8 cellular contexts compared by ENCODE assay signal in the genomic region with DNA sequence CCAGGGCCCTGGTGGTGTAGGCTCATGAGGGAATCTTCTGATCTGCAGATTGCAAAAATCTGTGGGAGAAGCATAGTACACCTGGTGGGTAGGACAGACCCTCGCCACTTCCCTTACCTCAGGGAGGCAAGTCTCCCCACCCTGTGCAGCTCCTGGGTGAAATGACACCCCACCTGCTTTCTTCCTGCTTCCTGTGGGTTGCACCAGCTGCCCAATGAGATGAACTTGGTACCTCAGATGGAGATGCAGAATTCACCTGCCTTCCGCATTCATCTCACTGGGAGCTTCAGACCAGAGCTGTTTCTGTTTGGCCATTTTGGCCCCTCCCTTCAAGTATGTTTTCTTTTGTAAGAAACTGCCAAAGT. TPM values are rescaled to one million over a fixed set of nuclear protein-coding genes. Genes with fewer than 3 reads are reported as not detected.
DNase-seq lines count a peak whose midpoint lies in the region; TF ChIP-seq lines count a peak whose summit lies in the region.

No MANE protein-coding gene starts in this region.

- H3K36me3 Mint-ChIP-seq in Calu3 (ENCODE audit: insufficient read depth, unreplicated experiment), result no peaks in the 10 kb centered on the region

- peak overlapping the region; percentile 50; the same call in 1 of the 2 replicates for H3K9ac ChIP-seq in OCI-LY1 (ENCODE audit: low read length)

- DNase-seq in stimulated activated CD4-positive, alpha-beta T cell treated with anti-CD3 and anti-CD28 coated beads, Interleukin-4, amount 100 ng/mL, for 24 hours, result peak; percentile 35
- no peak for DNase-seq in stimulated activated CD4-positive, alpha-beta T cell treated with anti-CD3 and anti-CD28 coated beads, Interleukin-4, amount 100 ng/mL, for 4 hours
- peak; percentile 29 to 38 (median 31) for DNase-seq in effector memory CD4-positive, alpha-beta T cell
- DNase-seq in NOMO-1 treated with DMSO at 0.1 percent for 48 hours (lab: John Stamatoyannopoulos, UW; ENCODE audit: unreplicated experiment), result no peak
- no peak for DNase-seq in NCI-H1417 (lab: John Stamatoyannopoulos, UW)
- no peak for DNase-seq in RPMI8226
- DNase-seq in Calu3, result no peak

- H3K4me3 ChIP-seq in OCI-LY1 (ENCODE audit: low read depth, low read length, poor library complexity, severe bottlenecking), result peak overlapping the region; percentile 41
- peak overlapping the region; percentile 33 for H3K4me3 ChIP-seq in effector memory CD4-positive, alpha-beta T cell (ENCODE audit: insufficient read depth, low read depth, low read length, poor library complexity, severe bottlenecking)

- peaks cover 4% of the 10 kb centered on the region for H3K9me3 Mint-ChIP-seq in Calu3 (ENCODE audit: low read depth, unreplicated experiment)

- no TSS peak for BruUV-seq in Calu3 (replicated peaks; lab: Mats Ljungman, UMichigan)

- H2AFZ ChIP-seq in OCI-LY1 (ENCODE audit: low read length), result no peak overlapping the region

- H3K27ac ChIP-seq in OCI-LY1 (ENCODE audit: low read depth, low read length, poor library complexity, severe bottlenecking), result peak overlapping the region; percentile 73
- peak overlapping the region; percentile 80 for H3K27ac ChIP-seq in effector memory CD4-positive, alpha-beta T cell (ENCODE audit: insufficient read depth, low read length, poor library complexity, severe bottlenecking)

- no peaks in the 10 kb centered on the region for H3K27me3 ChIP-seq in OCI-LY1 (ENCODE audit: insufficient read depth, low read length)
- H3K27me3 ChIP-seq in effector memory CD4-positive, alpha-beta T cell (replicated peaks; ENCODE audit: control insufficient read depth, insufficient read depth, low read length, poor library complexity, severe bottlenecking), result no peaks in the 10 kb centered on the region

- H3K79me2 ChIP-seq in OCI-LY1 (ENCODE audit: insufficient read depth, low read length), result peaks cover 40% of the 10 kb centered on the region

- no peaks in the 10 kb centered on the region for H3K9me2 ChIP-seq in OCI-LY1 (ENCODE audit: low read depth, low read length)

- H3K4me1 Mint-ChIP-seq in Calu3 (ENCODE audit: low read depth, unreplicated experiment), result peaks cover 8% of the 10 kb centered on the region

- no peaks in the 10 kb centered on the region for H3K27me3 Mint-ChIP-seq in Calu3 (ENCODE audit: unreplicated experiment)

- H3K4me3 Mint-ChIP-seq in Calu3 (ENCODE audit: low read depth, unreplicated experiment), result no peak overlapping the region

- no peak overlapping the region for H3K27ac Mint-ChIP-seq in Calu3 (ENCODE audit: unreplicated experiment)

- peaks cover 35% of the 10 kb centered on the region for H3K36me3 ChIP-seq in OCI-LY1 (ENCODE audit: insufficient read depth, low read length)
- H3K36me3 ChIP-seq in effector memory CD4-positive, alpha-beta T cell (ENCODE audit: control insufficient read depth, insufficient read depth, low read length), result peaks cover 7% of the 10 kb centered on the region

- peak overlapping the region; percentile 48 for H3K4me2 ChIP-seq in OCI-LY1 (ENCODE audit: low read length)

- no peaks in the 10 kb centered on the region for H4K20me1 ChIP-seq in OCI-LY1 (ENCODE audit: insufficient read depth, low read length)

- intact Hi-C loops in Calu3 (cut with micrococcal nuclease; ENCODE audit: unreplicated experiment), result no loop called here

- 0 out of 2 replicates have a peak, but pooled peaks cover 2% of the 10 kb centered on the region for H3K9me3 ChIP-seq in OCI-LY1 (ENCODE audit: low read length)
- H3K9me3 ChIP-seq in effector memory CD4-positive, alpha-beta T cell (ENCODE audit: control insufficient read depth, low read length), result no peaks in the 10 kb centered on the region

- TF ChIP-seq CTCF in OCI-LY1 (IDR thresholded peaks at IDR 0.05; ENCODE audit: low read length), result no peak
- TF ChIP-seq CTCF in Calu3 (IDR thresholded peaks at IDR 0.05; ENCODE audit: unreplicated experiment), result no peak

- H3F3A ChIP-seq in OCI-LY1 (ENCODE audit: insufficient read depth, low read length), result no peaks in the 10 kb centered on the region

- CTCF ChIA-PET in Calu3 (lab: Charles Lee), result no interaction called here

- H3K4me1 ChIP-seq in OCI-LY1 (ENCODE audit: insufficient read depth, low read length, severe bottlenecking), result peaks cover 57% of the 10 kb centered on the region
- peaks cover 25% of the 10 kb centered on the region for H3K4me1 ChIP-seq in effector memory CD4-positive, alpha-beta T cell (ENCODE audit: control insufficient read depth, insufficient read depth, low read length, poor library complexity, severe bottlenecking)

RNA-seq across cellular contexts. Expression of a gene that starts 4.7 kb away (rescaled TPM):
- total RNA-seq in Calu3 (2022), result 5.8 and 9.5 TPM in 2 replicates

RNA-seq across cellular contexts. Expression of a gene that starts 58.7 kb away (rescaled TPM):
- not detected in 2 replicates for total RNA-seq in Calu3 (2022)

Comparison
In these comparisons a context has a peak if more than half of its experiments do, and no peak if none do; other contexts are left out.
1. DNase-seq: peak in stimulated activated CD4-positive, alpha-beta T cell treated with anti-CD3 and anti-CD28 coated beads, Interleukin-4, amount 100 ng/mL, for 24 hours (single experiment) and effector memory CD4-positive, alpha-beta T cell (3 of 3); none in stimulated activated CD4-positive, alpha-beta T cell treated with anti-CD3 and anti-CD28 coated beads, Interleukin-4, amount 100 ng/mL, for 4 hours (0 of 2), NOMO-1 treated with DMSO at 0.1 percent for 48 hours (single experiment), NCI-H1417 (0 of 3), RPMI8226 (single experiment) and Calu3 (single experiment).